In genomic region chr3:121295966-121296365, GRCh38 we compare ENCODE assay signal across 19 cellular contexts.
A peak's percentile ranks its signal among the peaks of the same experiment; 100 is the strongest.
DNase-seq lines count a peak whose midpoint lies in the region; ATAC-seq and TF ChIP-seq lines count a peak whose summit lies in the region.
"Had no signal": no experiment of that assay in that cellular context is flagged by ENCODE, and none has a peak within 500 bp of the region (broad histone marks: within the 10 kb centered on the region; RNA-seq: fewer than 3 reads in every experiment).

No MANE protein-coding gene starts in this region.

- CTCF ChIA-PET in RWPE1 (lab: Yijun Ruan, JAX) = no interaction called here

- DNase-seq in HCEC 1CT (peak; percentile 54), RWPE1 (ENCODE audit: low spot score) (peak; percentile 23), dermis blood vessel endothelial cell (peak; percentile 1), non-pigmented ciliary epithelial cell (ENCODE audit: low read depth) (peak; percentile 30), substantia nigra (lab: John Stamatoyannopoulos, UW) (no peak), NK-92 (lab: John Stamatoyannopoulos, UW; ENCODE audit: unreplicated experiment) (no peak)
- DNase-seq: ACHN, AML-193, DMS 273 treated with DMSO at 0.1 percent for 48 hours, NCI-H1436, NCI-H2029 treated with DMSO at 0.1 percent for 48 hours, NCI-H748 treated with DMSO at 0.1 percent for 48 hours, Right ventricle myocardium superior had no signal

- TF ChIP-seq CTCF in RWPE1 (conservative IDR thresholded peaks at IDR 0.05; ENCODE audit: low read depth) = no peak

- H3K27ac ChIP-seq in RWPE1 (no peak overlapping the region), substantia nigra (ENCODE audit: low read depth, low read length, poor library complexity, severe bottlenecking) (no peak overlapping the region)
- H3K27ac ChIP-seq: HL-60, SK-N-MC had no signal

- ATAC-seq in GM21737 (IDR thresholded peaks at IDR 0.05; ENCODE audit: unreplicated experiment) (no peak), HG03342 (IDR thresholded peaks at IDR 0.05; ENCODE audit: unreplicated experiment) (no peak)
- ATAC-seq: K562, Panc1 had no signal

- POLR2A ChIA-PET in RWPE1 (lab: Yijun Ruan, JAX; ENCODE audit: low non-redundant PET) = no interaction called here

Comparison
In these comparisons a context has a peak if more than half of its experiments do, and no peak if none do; other contexts are left out.
1. DNase-seq: peak in HCEC 1CT (single experiment), RWPE1 (single experiment), dermis blood vessel endothelial cell (single experiment) and non-pigmented ciliary epithelial cell (single experiment); none in substantia nigra (0 of 49) and NK-92 (single experiment).